In the genomic region with DNA sequence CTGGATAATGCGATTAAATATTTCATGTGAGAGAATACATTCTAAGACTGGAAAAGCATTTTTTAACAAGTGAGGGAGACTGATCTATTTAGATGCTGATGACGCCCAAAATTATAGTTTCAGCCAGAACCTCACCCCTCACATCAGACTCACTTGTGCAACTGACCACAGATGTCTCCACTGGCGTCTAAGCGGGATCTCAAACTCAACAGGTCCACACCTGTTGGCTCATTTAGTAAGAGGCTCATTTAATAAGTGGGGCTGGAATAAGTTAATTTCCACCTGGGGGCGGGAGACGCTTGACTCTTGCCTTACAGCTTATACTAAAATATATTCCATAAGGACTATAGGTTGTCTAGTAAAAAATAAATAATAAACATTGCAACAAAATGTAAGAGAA, we compare ENCODE assay signal across 8 cellular contexts. TPM values are rescaled to one million over a fixed set of nuclear protein-coding genes. Genes with fewer than 3 reads are reported as not detected.
DNase-seq lines count a peak whose midpoint lies in the region; ATAC-seq and TF ChIP-seq lines count a peak whose summit lies in the region.

No MANE protein-coding gene starts in this region.

- 47% methylated on average over 6 of the region's 6 CpGs for WGBS in right lobe of liver (ENCODE audit: insufficient coverage, low coverage, low lambda C conversion rate, missing lambda C conversion rate)

- H3K27me3 ChIP-seq in right lobe of liver, result no peaks in the 10 kb centered on the region

- no peak for TF ChIP-seq POLR2A in right lobe of liver (IDR thresholded peaks at IDR 0.05)

- ATAC-seq in stimulated activated naive CD8-positive, alpha-beta T cell treated with anti-CD3 and anti-CD28 coated beads, Interleukin-15, Interleukin-2, amounts not matched to agents 100 U/mL and 50 U/mL, for 24 hours, result no peak
- ATAC-seq in activated CD8-positive, alpha-beta T cell treated with anti-CD3 and anti-CD28 coated beads for 36 hours, result no peak
- ATAC-seq in right lobe of liver, result peak in 1 of 4 donors; percentile 12
- ATAC-seq in GM21390 (IDR thresholded peaks at IDR 0.05; ENCODE audit: unreplicated experiment), result no peak
- no peak for ATAC-seq in GM21526 (IDR thresholded peaks at IDR 0.05; ENCODE audit: low FRiP score, unreplicated experiment)

- peaks cover 0 to 3% (median 0%) of the 10 kb centered on the region in 4 donors for H3K4me1 ChIP-seq in right lobe of liver

- H3K4me3 Mint-ChIP-seq in stimulated activated naive CD8-positive, alpha-beta T cell treated with anti-CD3 and anti-CD28 coated beads, Interleukin-15, Interleukin-2, amounts not matched to agents 100 ng/mL and 50 ng/mL, for 24 hours, result peak overlapping the region; percentile 76
- H3K4me3 Mint-ChIP-seq in activated CD8-positive, alpha-beta T cell treated with anti-CD3 and anti-CD28 coated beads for 36 hours, result peak overlapping the region; percentile 73

- POLR2A ChIA-PET in activated CD8-positive, alpha-beta T cell treated with anti-CD3 and anti-CD28 coated beads for 36 hours (lab: Charles Lee), result interaction anchor here (1.3 to 2.3 kb wide), 3 partner anchors 46 to 164 kb away, joined by 5 to 6 read pairs (median 6); no protein-coding TSS in a partner anchor

- peaks cover 0 to 1% (median 0%) of the 10 kb centered on the region in 4 donors for H3K9me3 ChIP-seq in right lobe of liver

- intact Hi-C loops in activated CD8-positive, alpha-beta T cell treated with anti-CD3 and anti-CD28 coated beads for 36 hours (cut with micrococcal nuclease), result loop anchor here (2.0 to 10.0 kb wide), 2 partner anchors 158 to 296 kb away; no protein-coding TSS in a partner anchor
- intact Hi-C loops in right lobe of liver (cut with DNase I), result loop anchor here (10.0 kb wide), 2 partner anchors 156 to 296 kb away; no protein-coding TSS in a partner anchor

- H3K27me3 Mint-ChIP-seq in stimulated activated naive CD8-positive, alpha-beta T cell treated with anti-CD3 and anti-CD28 coated beads, Interleukin-15, Interleukin-2, amounts not matched to agents 100 ng/mL and 50 ng/mL, for 24 hours, result no peaks in the 10 kb centered on the region
- H3K27me3 Mint-ChIP-seq in activated CD8-positive, alpha-beta T cell treated with anti-CD3 and anti-CD28 coated beads for 36 hours, result no peaks in the 10 kb centered on the region

- DNase-seq in stimulated activated naive CD8-positive, alpha-beta T cell treated with anti-CD3 and anti-CD28 coated beads, Interleukin-15, Interleukin-2, amounts not matched to agents 100 U/mL and 50 U/mL, for 24 hours, result no peak
- peak; percentile 24 for DNase-seq in activated CD8-positive, alpha-beta T cell treated with anti-CD3 and anti-CD28 coated beads for 36 hours
- DNase-seq in right lobe of liver, result peak in 1 of 3 donors; percentile 16
- no peak for DNase-seq in 8988T
- DNase-seq in NK-92 treated with Interleukin-12 subunit alpha and Interleukin-12 subunit beta, amount 100 ng/mL, for 24 hours (lab: John Stamatoyannopoulos, UW), result no peak

- no peaks in the 10 kb centered on the region for H3K36me3 ChIP-seq in right lobe of liver

- no peak for TF ChIP-seq CTCF in activated CD8-positive, alpha-beta T cell treated with anti-CD3 and anti-CD28 coated beads for 36 hours (IDR thresholded peaks at IDR 0.05)
- no peak for TF ChIP-seq CTCF in right lobe of liver (IDR thresholded peaks at IDR 0.05)

- no peaks in the 10 kb centered on the region for H3K9me3 Mint-ChIP-seq in stimulated activated naive CD8-positive, alpha-beta T cell treated with anti-CD3 and anti-CD28 coated beads, Interleukin-15, Interleukin-2, amounts not matched to agents 100 ng/mL and 50 ng/mL, for 24 hours
- no peaks in the 10 kb centered on the region for H3K9me3 Mint-ChIP-seq in activated CD8-positive, alpha-beta T cell treated with anti-CD3 and anti-CD28 coated beads for 36 hours

- peak overlapping the region; percentile 33 to 48 (median 42) for H3K4me3 ChIP-seq in right lobe of liver

- H3K36me3 Mint-ChIP-seq in stimulated activated naive CD8-positive, alpha-beta T cell treated with anti-CD3 and anti-CD28 coated beads, Interleukin-15, Interleukin-2, amounts not matched to agents 100 ng/mL and 50 ng/mL, for 24 hours (ENCODE audit: low read depth), result peaks cover 14% of the 10 kb centered on the region
- peaks cover 27% of the 10 kb centered on the region for H3K36me3 Mint-ChIP-seq in activated CD8-positive, alpha-beta T cell treated with anti-CD3 and anti-CD28 coated beads for 36 hours (ENCODE audit: low read depth)

- no peak overlapping the region for H3K27ac ChIP-seq in right lobe of liver

- CTCF ChIA-PET in activated CD8-positive, alpha-beta T cell treated with anti-CD3 and anti-CD28 coated beads for 36 hours (lab: Charles Lee), result interaction anchor here (0.6 to 3.4 kb wide), 24 partner anchors 10 to 1168 kb away, joined by 3 to 25 read pairs (median 4); partner anchors contain the start of genes SELENOM, SLC35E4 and SMTN

- H3K27ac Mint-ChIP-seq in stimulated activated naive CD8-positive, alpha-beta T cell treated with anti-CD3 and anti-CD28 coated beads, Interleukin-15, Interleukin-2, amounts not matched to agents 100 ng/mL and 50 ng/mL, for 24 hours, result peak overlapping the region; percentile 29
- peak overlapping the region; percentile 88 for H3K27ac Mint-ChIP-seq in activated CD8-positive, alpha-beta T cell treated with anti-CD3 and anti-CD28 coated beads for 36 hours

- peaks cover 20% of the 10 kb centered on the region for H3K4me1 Mint-ChIP-seq in stimulated activated naive CD8-positive, alpha-beta T cell treated with anti-CD3 and anti-CD28 coated beads, Interleukin-15, Interleukin-2, amounts not matched to agents 100 ng/mL and 50 ng/mL, for 24 hours (ENCODE audit: low read depth)
- H3K4me1 Mint-ChIP-seq in activated CD8-positive, alpha-beta T cell treated with anti-CD3 and anti-CD28 coated beads for 36 hours (ENCODE audit: low read depth), result peaks cover 15% of the 10 kb centered on the region

RNA-seq across cellular contexts. Expression of gene MORC2, which starts 47.5 kb away (rescaled TPM):
- 10 to 100 TPM; 20.8 to 23.0 TPM for total RNA-seq in activated CD8-positive, alpha-beta T cell treated with anti-CD3 and anti-CD28 coated beads for 36 hours
- total RNA-seq in right lobe of liver, result 10 to 100 TPM in 3 of 6 experiments, 1 to 10 TPM in 3; 7.0 to 15.6 (median 10.8) TPM

RNA-seq across cellular contexts. Expression of gene TUG1, which starts 48.0 kb away (rescaled TPM):
- total RNA-seq in activated CD8-positive, alpha-beta T cell treated with anti-CD3 and anti-CD28 coated beads for 36 hours, result 10 to 100 TPM; 45.2 to 45.7 TPM
- total RNA-seq in right lobe of liver, result 10 to 100 TPM; 20.0 to 28.1 (median 22.7) TPM
